In the genomic region with DNA sequence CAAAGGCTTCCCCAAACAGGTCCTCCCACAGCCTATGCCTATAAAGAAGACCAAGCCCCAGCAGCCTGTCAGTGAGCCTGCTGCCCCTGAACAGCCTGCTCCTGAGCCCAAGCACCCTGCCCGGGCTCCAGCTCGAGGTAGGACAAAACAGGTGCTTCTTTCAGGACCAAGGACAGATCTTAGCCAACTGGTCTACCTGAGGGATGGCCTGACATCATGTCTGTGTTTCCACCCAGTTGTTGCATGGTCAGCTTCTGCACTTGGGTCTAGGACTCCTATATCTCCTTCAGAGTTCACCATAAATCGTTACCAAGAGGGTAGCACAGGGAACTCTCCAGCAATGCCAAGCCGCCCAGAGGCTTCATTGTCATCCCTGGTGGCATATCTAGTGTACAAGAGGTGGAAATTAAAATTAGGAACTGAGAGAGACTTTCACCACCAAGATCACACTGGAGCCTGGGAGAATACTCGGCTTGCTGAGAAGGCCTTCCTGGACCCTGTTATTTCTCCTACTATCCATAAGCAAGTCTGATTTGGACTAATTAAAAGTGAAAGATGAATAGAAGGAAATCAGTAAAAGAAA, we compare ENCODE assay signal across 1 cellular context.
TF ChIP-seq lines count a peak whose summit lies in the region.

No MANE protein-coding gene starts in this region.

TF ChIP-seq in K562, 482 proteins besides CTCF, POLR2A, EP300 and RAD21 (continued from another document):
- TF ChIP-seq, protein P1, sequence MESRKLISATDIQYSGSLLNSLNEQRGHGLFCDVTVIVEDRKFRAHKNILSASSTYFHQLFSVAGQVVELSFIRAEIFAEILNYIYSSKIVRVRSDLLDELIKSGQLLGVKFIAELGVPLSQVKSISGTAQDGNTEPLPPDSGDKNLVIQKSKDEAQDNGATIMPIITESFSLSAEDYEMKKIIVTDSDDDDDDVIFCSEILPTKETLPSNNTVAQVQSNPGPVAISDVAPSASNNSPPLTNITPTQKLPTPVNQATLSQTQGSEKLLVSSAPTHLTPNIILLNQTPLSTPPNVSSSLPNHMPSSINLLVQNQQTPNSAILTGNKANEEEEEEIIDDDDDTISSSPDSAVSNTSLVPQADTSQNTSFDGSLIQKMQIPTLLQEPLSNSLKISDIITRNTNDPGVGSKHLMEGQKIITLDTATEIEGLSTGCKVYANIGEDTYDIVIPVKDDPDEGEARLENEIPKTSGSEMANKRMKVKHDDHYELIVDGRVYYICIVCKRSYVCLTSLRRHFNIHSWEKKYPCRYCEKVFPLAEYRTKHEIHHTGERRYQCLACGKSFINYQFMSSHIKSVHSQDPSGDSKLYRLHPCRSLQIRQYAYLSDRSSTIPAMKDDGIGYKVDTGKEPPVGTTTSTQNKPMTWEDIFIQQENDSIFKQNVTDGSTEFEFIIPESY (CRISPR knock-in tag; IDR thresholded peaks at IDR 0.05): no peak
- TF ChIP-seq MIER1 (IDR thresholded peaks at IDR 0.05; ENCODE audit: low read depth): peak; percentile 80; the same call in 1 of the 2 replicates
